In the genomic region with DNA sequence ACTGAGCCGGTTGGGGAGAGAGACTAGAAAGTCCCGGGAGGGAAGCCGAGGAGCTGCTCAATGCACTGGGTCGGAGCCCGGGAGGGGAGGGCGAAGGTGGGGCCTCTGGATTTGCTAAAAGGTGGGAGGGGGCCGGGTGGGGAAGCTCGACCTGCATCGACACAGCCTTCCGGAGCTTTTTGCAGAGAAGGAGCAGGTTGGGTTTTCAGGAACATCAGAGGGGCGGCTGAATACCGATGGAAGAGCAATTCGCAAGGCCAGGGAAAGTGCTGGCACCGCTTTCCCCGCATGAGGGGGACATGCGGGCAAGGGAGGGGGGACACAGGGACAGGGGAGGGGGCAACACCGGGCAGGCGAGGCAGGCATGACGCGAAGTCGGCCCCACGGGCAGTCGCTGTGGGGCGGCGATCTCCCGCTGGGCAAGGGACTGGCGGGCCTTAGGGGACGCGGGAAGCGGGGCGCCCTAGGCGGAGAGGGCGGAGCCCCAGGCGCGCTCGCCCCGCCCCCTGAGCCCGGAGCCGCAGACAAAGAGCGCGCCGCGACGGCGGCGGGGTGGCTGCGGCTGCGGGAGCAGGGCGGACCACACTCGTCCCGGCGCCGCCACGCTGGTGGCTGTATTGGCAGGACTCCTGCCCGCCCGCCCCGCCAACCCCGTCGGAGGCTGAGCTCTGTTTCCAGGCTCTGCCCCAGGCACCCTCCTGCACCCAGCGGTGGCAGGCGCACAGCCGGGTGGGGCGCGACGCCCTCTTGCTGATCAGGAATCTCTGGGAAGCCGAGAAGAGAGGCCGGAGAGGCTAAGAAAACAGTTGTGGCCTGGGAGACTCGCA, we compare ENCODE assay signal across 1 cellular context.
TF ChIP-seq lines count a peak whose summit lies in the region.

No MANE protein-coding gene starts in this region.

TF ChIP-seq in HepG2, 621 proteins besides CTCF, POLR2A, EP300 and RAD21:
- TF ChIP-seq ZNF780A (CRISPR knock-in tag; IDR thresholded peaks at IDR 0.05) (no peak), HNRNPLL (IDR thresholded peaks at IDR 0.05; ENCODE audit: low read depth, low read length, poor library complexity, severe bottlenecking) (peak; percentile 58), NR2C2 (CRISPR knock-in tag; IDR thresholded peaks at IDR 0.05; ENCODE audit: borderline replicate concordance) (no peak), PHF20 (CRISPR knock-in tag; IDR thresholded peaks at IDR 0.05) (no peak), GABPB1 (CRISPR knock-in tag; IDR thresholded peaks at IDR 0.05) (peak; percentile 10; the same call in 1 of the 2 replicates), PRDM10 (CRISPR knock-in tag; IDR thresholded peaks at IDR 0.05; ENCODE audit: low read depth) (no peak), KDM6A (CRISPR knock-in tag; IDR thresholded peaks at IDR 0.05; ENCODE audit: low read depth) (no peak)
- TF ChIP-seq, protein P1, sequence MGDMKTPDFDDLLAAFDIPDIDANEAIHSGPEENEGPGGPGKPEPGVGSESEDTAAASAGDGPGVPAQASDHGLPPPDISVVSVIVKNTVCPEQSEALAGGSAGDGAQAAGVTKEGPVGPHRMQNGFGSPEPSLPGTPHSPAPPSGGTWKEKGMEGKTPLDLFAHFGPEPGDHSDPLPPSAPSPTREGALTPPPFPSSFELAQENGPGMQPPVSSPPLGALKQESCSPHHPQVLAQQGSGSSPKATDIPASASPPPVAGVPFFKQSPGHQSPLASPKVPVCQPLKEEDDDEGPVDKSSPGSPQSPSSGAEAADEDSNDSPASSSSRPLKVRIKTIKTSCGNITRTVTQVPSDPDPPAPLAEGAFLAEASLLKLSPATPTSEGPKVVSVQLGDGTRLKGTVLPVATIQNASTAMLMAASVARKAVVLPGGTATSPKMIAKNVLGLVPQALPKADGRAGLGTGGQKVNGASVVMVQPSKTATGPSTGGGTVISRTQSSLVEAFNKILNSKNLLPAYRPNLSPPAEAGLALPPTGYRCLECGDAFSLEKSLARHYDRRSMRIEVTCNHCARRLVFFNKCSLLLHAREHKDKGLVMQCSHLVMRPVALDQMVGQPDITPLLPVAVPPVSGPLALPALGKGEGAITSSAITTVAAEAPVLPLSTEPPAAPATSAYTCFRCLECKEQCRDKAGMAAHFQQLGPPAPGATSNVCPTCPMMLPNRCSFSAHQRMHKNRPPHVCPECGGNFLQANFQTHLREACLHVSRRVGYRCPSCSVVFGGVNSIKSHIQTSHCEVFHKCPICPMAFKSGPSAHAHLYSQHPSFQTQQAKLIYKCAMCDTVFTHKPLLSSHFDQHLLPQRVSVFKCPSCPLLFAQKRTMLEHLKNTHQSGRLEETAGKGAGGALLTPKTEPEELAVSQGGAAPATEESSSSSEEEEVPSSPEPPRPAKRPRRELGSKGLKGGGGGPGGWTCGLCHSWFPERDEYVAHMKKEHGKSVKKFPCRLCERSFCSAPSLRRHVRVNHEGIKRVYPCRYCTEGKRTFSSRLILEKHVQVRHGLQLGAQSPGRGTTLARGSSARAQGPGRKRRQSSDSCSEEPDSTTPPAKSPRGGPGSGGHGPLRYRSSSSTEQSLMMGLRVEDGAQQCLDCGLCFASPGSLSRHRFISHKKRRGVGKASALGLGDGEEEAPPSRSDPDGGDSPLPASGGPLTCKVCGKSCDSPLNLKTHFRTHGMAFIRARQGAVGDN (CRISPR knock-in tag; IDR thresholded peaks at IDR 0.05) = peak; percentile 50
TF ChIP-seq in HepG2: peak in this region for 3.
